ENCODE assay signal across 16 cellular contexts in the genomic region with DNA sequence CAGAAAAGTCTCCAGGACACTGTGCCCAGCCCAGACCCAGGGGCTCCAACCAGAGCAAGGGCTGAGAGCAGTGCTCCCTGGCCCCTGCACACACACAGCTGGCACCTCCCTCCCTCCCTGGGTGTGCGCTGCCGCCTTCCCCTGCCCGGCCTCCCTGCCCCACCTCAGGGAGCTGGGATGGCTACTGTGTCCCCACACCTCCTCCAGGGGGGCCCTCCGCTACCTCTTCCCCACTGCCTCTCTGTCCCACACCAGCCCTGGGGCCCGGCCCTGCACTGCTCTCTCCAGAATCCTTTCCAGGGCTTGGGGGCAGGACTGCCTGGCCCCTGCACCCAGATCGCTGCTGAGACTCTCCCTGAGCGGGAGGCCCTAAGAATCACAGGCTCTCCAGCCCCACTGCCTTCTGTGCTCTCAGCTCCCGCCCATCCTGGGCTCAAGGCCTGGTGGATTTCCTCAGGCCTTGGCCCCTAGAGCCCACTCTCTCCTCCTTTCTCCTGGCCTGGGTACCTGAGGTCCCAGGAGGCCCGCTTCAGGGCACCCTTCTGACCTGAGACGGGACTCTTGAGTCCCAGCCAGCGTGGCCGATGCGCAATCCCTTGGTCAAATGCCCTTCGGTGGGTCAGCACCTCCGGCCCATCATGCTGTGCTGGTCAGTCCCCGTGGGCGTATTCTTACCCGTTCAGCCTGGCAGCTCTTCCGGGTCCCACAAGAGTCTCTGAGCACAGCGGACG.
DNase-seq lines count a peak whose midpoint lies in the region; ATAC-seq and TF ChIP-seq lines count a peak whose summit lies in the region.
"Had no signal": no experiment of that assay in that cellular context is flagged by ENCODE, and none has a peak within 500 bp of the region (broad histone marks: within the 10 kb centered on the region; RNA-seq: fewer than 3 reads in every experiment).

No MANE protein-coding gene starts in this region.

- TF ChIP-seq CTCF in neural crest cell (conservative IDR thresholded peaks at IDR 0.05), result no peak
- no peak for TF ChIP-seq CTCF in testis (IDR thresholded peaks at IDR 0.05)

- no peak overlapping the region for H3K4me3 ChIP-seq in testis

- intact Hi-C loops in Right ventricle myocardium superior (cut with DNase I), result no loop called here
- intact Hi-C loops in left ventricle myocardium superior (cut with micrococcal nuclease), result no loop called here
- intact Hi-C loops in testis (cut with DNase I; ENCODE audit: low total_unique reads), result no loop called here

- H3K36me3 ChIP-seq in testis (ENCODE audit: low read depth, missing control alignments), result no peaks in the 10 kb centered on the region

- no peaks in the 10 kb centered on the region for H3K36me3 Mint-ChIP-seq in central memory CD8-positive, alpha-beta T cell (ENCODE audit: insufficient read depth)
- no peaks in the 10 kb centered on the region for H3K36me3 Mint-ChIP-seq in neural crest cell (ENCODE audit: low read depth)
- H3K36me3 Mint-ChIP-seq: CD14-positive monocyte had no signal

- no peaks in the 10 kb centered on the region for H3K27me3 ChIP-seq in testis

- no peaks in the 10 kb centered on the region for H3K9me3 ChIP-seq in testis
- H3K9me3 ChIP-seq: Caco-2 had no signal

- no peak overlapping the region for H3K4me3 Mint-ChIP-seq in central memory CD8-positive, alpha-beta T cell
- H3K4me3 Mint-ChIP-seq in neural crest cell, result no peak overlapping the region

- peaks cover 34% of the 10 kb centered on the region for H3K27me3 Mint-ChIP-seq in central memory CD8-positive, alpha-beta T cell
- peaks cover 4% of the 10 kb centered on the region for H3K27me3 Mint-ChIP-seq in neural crest cell (ENCODE audit: low read depth)

- H3K27ac Mint-ChIP-seq in central memory CD8-positive, alpha-beta T cell (ENCODE audit: low read depth), result peak overlapping the region; percentile 32
- H3K27ac Mint-ChIP-seq in neural crest cell (ENCODE audit: unreplicated experiment), result peak overlapping the region; percentile 50

- 95 to 96% methylated on average over 10 to 20 of the region's 21 CpGs for WGBS in testis, 2 donors

- no peak overlapping the region for H3K27ac ChIP-seq in testis

- H3K9me3 Mint-ChIP-seq in central memory CD8-positive, alpha-beta T cell, result no peaks in the 10 kb centered on the region
- peaks cover 1% of the 10 kb centered on the region for H3K9me3 Mint-ChIP-seq in neural crest cell

- no peaks in the 10 kb centered on the region for H3K4me1 ChIP-seq in testis
- H3K4me1 ChIP-seq: Caco-2 had no signal

- ATAC-seq in Right ventricle myocardium superior (ENCODE audit: poor library complexity) (no peak), left ventricle myocardium superior (no peak)
- ATAC-seq in central memory CD8-positive, alpha-beta T cell (replicated peaks; ENCODE audit: extremely low read depth, poor library complexity, severe bottlenecking), result no peak

- H3K4me1 Mint-ChIP-seq in central memory CD8-positive, alpha-beta T cell, result peaks cover 10% of the 10 kb centered on the region
- peaks cover 5% of the 10 kb centered on the region for H3K4me1 Mint-ChIP-seq in neural crest cell

- no peak for TF ChIP-seq POLR2A in testis (IDR thresholded peaks at IDR 0.05)

- peak; percentile 26 for DNase-seq in Right ventricle myocardium superior
- DNase-seq in left ventricle myocardium superior, result no peak
- DNase-seq in central memory CD8-positive, alpha-beta T cell (ENCODE audit: low spot score in 2 of 2), result no peak
- no peak for DNase-seq in neural crest cell (ENCODE audit: low read depth, low spot score)
- peak; percentile 8 for DNase-seq in testis
- DNase-seq in DMS153 treated with DMSO at 0.1 percent for 48 hours (lab: John Stamatoyannopoulos, UW; ENCODE audit: unreplicated experiment), result no peak
- no peak for DNase-seq in activated CD4-positive, alpha-beta T cell treated with anti-CD3 and anti-CD28 coated beads, Interleukin-2, amount 50 U/mL, for 4 hours
- no peak for DNase-seq in NCI-H2029 (lab: John Stamatoyannopoulos, UW)
- DNase-seq: Caco-2, DMS79, HCEC 1CT, IMR-90, NCI-H1417, NCI-H2081, NCI-H226 had no signal

Comparison
In these comparisons a context has a peak if more than half of its experiments do, and no peak if none do; other contexts are left out.
1. DNase-seq: peak in Right ventricle myocardium superior (single experiment) and testis (single experiment); none in left ventricle myocardium superior (single experiment), central memory CD8-positive, alpha-beta T cell (0 of 2), neural crest cell (single experiment), DMS153 treated with DMSO at 0.1 percent for 48 hours (single experiment), activated CD4-positive, alpha-beta T cell treated with anti-CD3 and anti-CD28 coated beads, Interleukin-2, amount 50 U/mL, for 4 hours (0 of 2) and NCI-H2029 (single experiment).